ENCODE assay signal across 12 cellular contexts in genomic region chr17:34252890-34253525, GRCh38. TPM values are rescaled to one million over a fixed set of nuclear protein-coding genes. Genes with fewer than 3 reads are reported as not detected.
A peak's percentile ranks its signal among the peaks of the same experiment; 100 is the strongest.
DNase-seq lines count a peak whose midpoint lies in the region; ATAC-seq and TF ChIP-seq lines count a peak whose summit lies in the region.
"Had no signal": no experiment of that assay in that cellular context is flagged by ENCODE, and none has a peak within 500 bp of the region (broad histone marks: within the 10 kb centered on the region; RNA-seq: fewer than 3 reads in every experiment).

No MANE protein-coding gene starts in this region.

- H3K4me3 Mint-ChIP-seq in osteocyte (ENCODE audit: unreplicated experiment), result no peak overlapping the region
- H3K4me3 Mint-ChIP-seq in activated T-cell treated with anti-CD3 and anti-CD28 coated beads, Interleukin-2, amount 50 U/mL, for 24 hours, result no peak overlapping the region

- H3K4me3 ChIP-seq in heart right ventricle, result no peak overlapping the region
- no peak overlapping the region for H3K4me3 ChIP-seq in esophagus (ENCODE audit: low read depth in 1 of 2, low read length in 2 of 2)
- no peak overlapping the region for H3K4me3 ChIP-seq in uterus

- no peaks in the 10 kb centered on the region for H3K27me3 Mint-ChIP-seq in osteocyte (ENCODE audit: unreplicated experiment)
- peaks cover 62% of the 10 kb centered on the region for H3K27me3 Mint-ChIP-seq in activated T-cell treated with anti-CD3 and anti-CD28 coated beads, Interleukin-2, amount 50 U/mL, for 24 hours

- intact Hi-C loops in heart right ventricle (cut with DNase I), result loop anchor here in 6 of 10 donors (2.0 to 10.0 kb wide), 6 partner anchors 18 to 59 kb away; no protein-coding TSS in a partner anchor
- intact Hi-C loops in cardiac septum (cut with DNase I), result loop anchor here (1.0 to 10.0 kb wide), 3 partner anchors 18 to 1122 kb away; partner anchors contain the start of gene SLFN11
- intact Hi-C loops in uterus (cut with DNase I; ENCODE audit: low total_unique reads), result no loop called here

- H3K4me1 Mint-ChIP-seq in osteocyte (ENCODE audit: unreplicated experiment), result peaks cover 87% of the 10 kb centered on the region
- peaks cover 4% of the 10 kb centered on the region for H3K4me1 Mint-ChIP-seq in activated T-cell treated with anti-CD3 and anti-CD28 coated beads, Interleukin-2, amount 50 U/mL, for 24 hours (ENCODE audit: low read depth)

- no peaks in the 10 kb centered on the region for H3K9me3 Mint-ChIP-seq in osteocyte (ENCODE audit: unreplicated experiment)
- no peaks in the 10 kb centered on the region for H3K9me3 Mint-ChIP-seq in activated T-cell treated with anti-CD3 and anti-CD28 coated beads, Interleukin-2, amount 50 U/mL, for 24 hours

- DNase-seq in heart right ventricle (no peak), cardiac septum (ENCODE audit: low spot score) (no peak), osteocyte (ENCODE audit: extremely low spot score, unreplicated experiment) (no peak), uterus (no peak), D341Med (ENCODE audit: low spot score) (no peak)
- DNase-seq in activated T-cell treated with anti-CD3 and anti-CD28 coated beads, Interleukin-2, amount 50 U/mL, for 24 hours, result no peak
- DNase-seq: NCI-H146 had no signal

- H3K9me3 ChIP-seq in heart right ventricle (no peaks in the 10 kb centered on the region), esophagus (ENCODE audit: control insufficient read depth in 2 of 2, insufficient read depth in 1 of 2, low read depth in 1 of 2, low read length in 1 of 2) (no peaks in the 10 kb centered on the region), uterus (no peaks in the 10 kb centered on the region)

- H3K4me1 ChIP-seq in heart right ventricle (peaks cover 23 to 95% (median 83%) of the 10 kb centered on the region in 9 donors), esophagus (ENCODE audit: control insufficient read depth in 2 of 2, insufficient read depth in 2 of 2, low read length in 1 of 2) (peaks cover 0 to 3% of the 10 kb centered on the region in 2 donors), uterus (peaks cover 18 to 50% of the 10 kb centered on the region in 2 donors)

- H3K27me3 ChIP-seq in heart right ventricle (no peaks in the 10 kb centered on the region), esophagus (ENCODE audit: control insufficient read depth in 1 of 2, insufficient read depth in 2 of 2, low read length in 2 of 2) (peaks cover 0 to 2% of the 10 kb centered on the region in 2 donors), uterus (no peaks in the 10 kb centered on the region)

- peak overlapping the region; percentile 96 for H3K27ac Mint-ChIP-seq in osteocyte (ENCODE audit: unreplicated experiment)
- H3K27ac Mint-ChIP-seq in activated T-cell treated with anti-CD3 and anti-CD28 coated beads, Interleukin-2, amount 50 U/mL, for 24 hours, result no peak overlapping the region

- 64 to 73% methylated on average over 3 of the region's 3 CpGs for WGBS in heart right ventricle, 2 donors
- 54 to 59% methylated on average over 3 of the region's 3 CpGs for WGBS in esophagus, 2 donors

- TF ChIP-seq POLR2A in uterus (IDR thresholded peaks at IDR 0.05), result no peak

- H3K36me3 ChIP-seq in heart right ventricle (peaks cover 0 to 10% (median 0%) of the 10 kb centered on the region in 9 donors), esophagus (ENCODE audit: control insufficient read depth in 2 of 2, insufficient read depth in 2 of 2, low read length in 1 of 2) (no peaks in the 10 kb centered on the region), uterus (no peaks in the 10 kb centered on the region)

- no peak for TF ChIP-seq CTCF in heart right ventricle (IDR thresholded peaks at IDR 0.05)
- no peak for TF ChIP-seq CTCF in osteocyte (IDR thresholded peaks at IDR 0.05)
- TF ChIP-seq CTCF in uterus (IDR thresholded peaks at IDR 0.05), result no peak

- H3K36me3 Mint-ChIP-seq in osteocyte (ENCODE audit: unreplicated experiment), result no peaks in the 10 kb centered on the region
- no peaks in the 10 kb centered on the region for H3K36me3 Mint-ChIP-seq in activated T-cell treated with anti-CD3 and anti-CD28 coated beads, Interleukin-2, amount 50 U/mL, for 24 hours (ENCODE audit: low read depth)

- no peak for ATAC-seq in heart right ventricle
- ATAC-seq in HG03135 (IDR thresholded peaks at IDR 0.05; ENCODE audit: unreplicated experiment), result no peak

- H3K27ac ChIP-seq in heart right ventricle (peak overlapping the region in 9 of 10 donors; percentile 58 to 93 (median 82)), esophagus (ENCODE audit: low read depth in 2 of 2, low read length in 1 of 2) (peak overlapping the region; percentile 66 to 70), uterus (peak overlapping the region; percentile 80 to 88)

RNA-seq across cellular contexts. Expression of gene CCL2, which starts 2.1 kb away (rescaled TPM):
- total RNA-seq in heart right ventricle (100 to 1,000 TPM in 3 of 10 donors, 10 to 100 TPM in 6, 1 to 10 TPM in 1; 2.9 to 264 (median 38.5) TPM), cardiac septum (42.3 TPM), osteocyte (50.3 and 59.3 TPM in 2 replicates), uterus (10 to 100 TPM in 2 of 4 donors, 1 to 10 TPM in 1, under 1 TPM in 1; 0.77 to 30.3 (median 8.9) TPM)
- polyA plus RNA-seq in heart right ventricle (10 to 100 TPM; 51.3 to 80.3 TPM), esophagus (10 to 100 TPM in 1 of 2 donors, 1 to 10 TPM in 1; 5.4 to 21.2 TPM)
- total RNA-seq: T-helper 2 cell treated with Interferon-gamma antibody and Interleukin-4, amounts not matched to agents 100 ng/mL and 5 ng/mL, for 36 hours had no signal

RNA-seq across cellular contexts. Expression of gene CCL7, which starts 17.0 kb away (rescaled TPM):
- total RNA-seq in heart right ventricle (under 1 TPM in 1 of 10 donors, not detected in 9; 0.65 TPM), cardiac septum (not detected), osteocyte (not detected in 2 replicates), uterus (not detected)
- polyA plus RNA-seq in heart right ventricle (under 1 TPM in 1 of 2 donors, not detected in 1; 0.29 TPM), esophagus (not detected)
- total RNA-seq: kidney epithelial cell; renal cortical epithelial cell; T-helper 2 cell treated with Interferon-gamma antibody and Interleukin-4, amounts not matched to agents 100 ng/mL and 5 ng/mL, for 36 hours had no signal

RNA-seq across cellular contexts. Expression of gene CCL11, which starts 32.5 kb away (rescaled TPM):
- 10 to 100 TPM in 2 of 10 donors, 1 to 10 TPM in 6, under 1 TPM in 2; 0.46 to 31.2 (median 1.3) TPM for total RNA-seq in heart right ventricle
- polyA plus RNA-seq in heart right ventricle, result 1 to 10 TPM; 1.5 to 6.2 TPM
- total RNA-seq in cardiac septum, result 3.2 TPM
- polyA plus RNA-seq in esophagus, result under 1 TPM; 0.29 to 0.99 TPM
- total RNA-seq in osteocyte, result not detected in 2 replicates
- total RNA-seq in uterus, result 1 to 10 TPM in 1 of 4 donors, not detected in 3; 4.9 TPM
- total RNA-seq: kidney epithelial cell; renal cortical epithelial cell; T-helper 2 cell treated with Interferon-gamma antibody and Interleukin-4, amounts not matched to agents 100 ng/mL and 5 ng/mL, for 36 hours had no signal
